ENCODE assay signal across 1 cellular context in genomic region chr17:82295472-82295814, GRCh38.
TF ChIP-seq lines count a peak whose summit lies in the region.

No MANE protein-coding gene starts in this region.

TF ChIP-seq in HepG2, 621 proteins besides CTCF, POLR2A, EP300 and RAD21 (continued from another document and continues in another):
- TF ChIP-seq MAZ (IDR thresholded peaks at IDR 0.05; ENCODE audit: borderline replicate concordance, low read depth, low read length) = no peak
- no peak for TF ChIP-seq MAZ (CRISPR knock-in tag; IDR thresholded peaks at IDR 0.05; ENCODE audit: low read depth)
- TF ChIP-seq, protein P1, sequence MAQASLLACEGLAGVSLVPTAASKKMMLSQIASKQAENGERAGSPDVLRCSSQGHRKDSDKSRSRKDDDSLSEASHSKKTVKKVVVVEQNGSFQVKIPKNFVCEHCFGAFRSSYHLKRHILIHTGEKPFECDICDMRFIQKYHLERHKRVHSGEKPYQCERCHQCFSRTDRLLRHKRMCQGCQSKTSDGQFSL (CRISPR knock-in tag; IDR thresholded peaks at IDR 0.05) = no peak
- TF ChIP-seq HIVEP1 (CRISPR knock-in tag; IDR thresholded peaks at IDR 0.05) = no peak
- no peak for TF ChIP-seq ZNF704 (CRISPR knock-in tag; IDR thresholded peaks at IDR 0.05; ENCODE audit: borderline replicate concordance)
- peak; percentile 58; the same call in 1 of the 2 replicates for TF ChIP-seq FOXC1 (CRISPR knock-in tag; IDR thresholded peaks at IDR 0.05; ENCODE audit: borderline replicate concordance)
- no peak for TF ChIP-seq ZUFSP (CRISPR knock-in tag; IDR thresholded peaks at IDR 0.05; ENCODE audit: borderline replicate concordance)
- TF ChIP-seq ZNF546 (CRISPR knock-in tag; conservative IDR thresholded peaks at IDR 0.05) = no peak
- TF ChIP-seq ZNF136 (CRISPR knock-in tag; IDR thresholded peaks at IDR 0.05; ENCODE audit: low read depth) = no peak
- TF ChIP-seq NR2F2 (IDR thresholded peaks at IDR 0.05; ENCODE audit: borderline replicate concordance, low read depth) = no peak
- TF ChIP-seq, protein P2, sequence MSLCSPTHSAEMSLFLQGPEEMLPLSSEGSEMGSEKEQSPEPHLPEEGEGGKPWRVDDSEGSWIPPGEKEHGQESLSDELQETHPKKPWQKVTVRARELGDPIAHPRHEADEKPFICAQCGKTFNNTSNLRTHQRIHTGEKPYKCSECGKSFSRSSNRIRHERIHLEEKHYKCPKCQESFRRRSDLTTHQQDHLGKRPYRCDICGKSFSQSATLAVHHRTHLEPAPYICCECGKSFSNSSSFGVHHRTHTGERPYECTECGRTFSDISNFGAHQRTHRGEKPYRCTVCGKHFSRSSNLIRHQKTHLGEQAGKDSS (CRISPR knock-in tag; IDR thresholded peaks at IDR 0.05; ENCODE audit: borderline replicate concordance, low read depth) = no peak
- no peak for TF ChIP-seq KLF15 (CRISPR knock-in tag; IDR thresholded peaks at IDR 0.05; ENCODE audit: borderline replicate concordance)
- no peak for TF ChIP-seq BRD4 (CRISPR knock-in tag; IDR thresholded peaks at IDR 0.05)
- no peak for TF ChIP-seq NCOA5 (CRISPR knock-in tag; IDR thresholded peaks at IDR 0.05)
- TF ChIP-seq, protein P3, sequence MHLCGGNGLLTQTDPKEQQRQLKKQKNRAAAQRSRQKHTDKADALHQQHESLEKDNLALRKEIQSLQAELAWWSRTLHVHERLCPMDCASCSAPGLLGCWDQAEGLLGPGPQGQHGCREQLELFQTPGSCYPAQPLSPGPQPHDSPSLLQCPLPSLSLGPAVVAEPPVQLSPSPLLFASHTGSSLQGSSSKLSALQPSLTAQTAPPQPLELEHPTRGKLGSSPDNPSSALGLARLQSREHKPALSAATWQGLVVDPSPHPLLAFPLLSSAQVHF (CRISPR knock-in tag; IDR thresholded peaks at IDR 0.05) = no peak
- TF ChIP-seq ZNF18 (CRISPR knock-in tag; IDR thresholded peaks at IDR 0.05; ENCODE audit: insufficient replicate concordance) = no peak
- TF ChIP-seq TFAP4 (IDR thresholded peaks at IDR 0.05; ENCODE audit: borderline replicate concordance, low read depth) = no peak
- TF ChIP-seq, protein P4, sequence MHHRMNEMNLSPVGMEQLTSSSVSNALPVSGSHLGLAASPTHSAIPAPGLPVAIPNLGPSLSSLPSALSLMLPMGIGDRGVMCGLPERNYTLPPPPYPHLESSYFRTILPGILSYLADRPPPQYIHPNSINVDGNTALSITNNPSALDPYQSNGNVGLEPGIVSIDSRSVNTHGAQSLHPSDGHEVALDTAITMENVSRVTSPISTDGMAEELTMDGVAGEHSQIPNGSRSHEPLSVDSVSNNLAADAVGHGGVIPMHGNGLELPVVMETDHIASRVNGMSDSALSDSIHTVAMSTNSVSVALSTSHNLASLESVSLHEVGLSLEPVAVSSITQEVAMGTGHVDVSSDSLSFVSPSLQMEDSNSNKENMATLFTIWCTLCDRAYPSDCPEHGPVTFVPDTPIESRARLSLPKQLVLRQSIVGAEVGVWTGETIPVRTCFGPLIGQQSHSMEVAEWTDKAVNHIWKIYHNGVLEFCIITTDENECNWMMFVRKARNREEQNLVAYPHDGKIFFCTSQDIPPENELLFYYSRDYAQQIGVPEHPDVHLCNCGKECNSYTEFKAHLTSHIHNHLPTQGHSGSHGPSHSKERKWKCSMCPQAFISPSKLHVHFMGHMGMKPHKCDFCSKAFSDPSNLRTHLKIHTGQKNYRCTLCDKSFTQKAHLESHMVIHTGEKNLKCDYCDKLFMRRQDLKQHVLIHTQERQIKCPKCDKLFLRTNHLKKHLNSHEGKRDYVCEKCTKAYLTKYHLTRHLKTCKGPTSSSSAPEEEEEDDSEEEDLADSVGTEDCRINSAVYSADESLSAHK (CRISPR knock-in tag; IDR thresholded peaks at IDR 0.05; ENCODE audit: borderline replicate concordance) = no peak
- no peak for TF ChIP-seq PLRG1 (conservative IDR thresholded peaks at IDR 0.05)
- TF ChIP-seq ZNF484 (CRISPR knock-in tag; IDR thresholded peaks at IDR 0.05; ENCODE audit: borderline replicate concordance, low read depth) = no peak
- TF ChIP-seq MEIS2 (CRISPR knock-in tag; IDR thresholded peaks at IDR 0.05) = no peak
- TF ChIP-seq, protein P5, sequence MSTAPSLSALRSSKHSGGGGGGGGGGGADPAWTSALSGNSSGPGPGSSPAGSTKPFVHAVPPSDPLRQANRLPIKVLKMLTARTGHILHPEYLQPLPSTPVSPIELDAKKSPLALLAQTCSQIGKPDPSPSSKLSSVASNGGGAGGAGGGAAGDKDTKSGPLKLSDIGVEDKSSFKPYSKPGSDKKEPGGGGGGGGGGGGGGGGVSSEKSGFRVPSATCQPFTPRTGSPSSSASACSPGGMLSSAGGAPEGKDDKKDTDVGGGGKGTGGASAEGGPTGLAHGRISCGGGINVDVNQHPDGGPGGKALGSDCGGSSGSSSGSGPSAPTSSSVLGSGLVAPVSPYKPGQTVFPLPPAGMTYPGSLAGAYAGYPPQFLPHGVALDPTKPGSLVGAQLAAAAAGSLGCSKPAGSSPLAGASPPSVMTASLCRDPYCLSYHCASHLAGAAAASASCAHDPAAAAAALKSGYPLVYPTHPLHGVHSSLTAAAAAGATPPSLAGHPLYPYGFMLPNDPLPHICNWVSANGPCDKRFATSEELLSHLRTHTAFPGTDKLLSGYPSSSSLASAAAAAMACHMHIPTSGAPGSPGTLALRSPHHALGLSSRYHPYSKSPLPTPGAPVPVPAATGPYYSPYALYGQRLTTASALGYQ (CRISPR knock-in tag; IDR thresholded peaks at IDR 0.05) = no peak
- TF ChIP-seq, protein P6, sequence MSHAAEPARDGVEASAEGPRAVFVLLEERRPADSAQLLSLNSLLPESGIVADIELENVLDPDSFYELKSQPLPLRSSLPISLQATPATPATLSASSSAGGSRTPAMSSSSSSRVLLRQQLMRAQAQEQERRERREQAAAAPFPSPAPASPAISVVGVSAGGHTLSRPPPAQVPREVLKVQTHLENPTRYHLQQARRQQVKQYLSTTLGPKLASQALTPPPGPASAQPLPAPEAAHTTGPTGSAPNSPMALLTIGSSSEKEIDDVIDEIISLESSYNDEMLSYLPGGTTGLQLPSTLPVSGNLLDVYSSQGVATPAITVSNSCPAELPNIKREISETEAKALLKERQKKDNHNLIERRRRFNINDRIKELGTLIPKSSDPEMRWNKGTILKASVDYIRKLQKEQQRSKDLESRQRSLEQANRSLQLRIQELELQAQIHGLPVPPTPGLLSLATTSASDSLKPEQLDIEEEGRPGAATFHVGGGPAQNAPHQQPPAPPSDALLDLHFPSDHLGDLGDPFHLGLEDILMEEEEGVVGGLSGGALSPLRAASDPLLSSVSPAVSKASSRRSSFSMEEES (CRISPR knock-in tag; IDR thresholded peaks at IDR 0.05) = no peak
- no peak for TF ChIP-seq ZXDC (CRISPR knock-in tag; IDR thresholded peaks at IDR 0.05)
- no peak for TF ChIP-seq PHF8 (CRISPR knock-in tag; IDR thresholded peaks at IDR 0.05)
- no peak for TF ChIP-seq CREM (IDR thresholded peaks at IDR 0.05)
- no peak for TF ChIP-seq CREM (CRISPR knock-in tag; IDR thresholded peaks at IDR 0.05)
- no peak for TF ChIP-seq HHEX (CRISPR knock-in tag; IDR thresholded peaks at IDR 0.05)
- TF ChIP-seq ZNF777 (CRISPR knock-in tag; IDR thresholded peaks at IDR 0.05) = no peak
- no peak for TF ChIP-seq ZNF563 (CRISPR knock-in tag; IDR thresholded peaks at IDR 0.05)
- TF ChIP-seq, protein P7, sequence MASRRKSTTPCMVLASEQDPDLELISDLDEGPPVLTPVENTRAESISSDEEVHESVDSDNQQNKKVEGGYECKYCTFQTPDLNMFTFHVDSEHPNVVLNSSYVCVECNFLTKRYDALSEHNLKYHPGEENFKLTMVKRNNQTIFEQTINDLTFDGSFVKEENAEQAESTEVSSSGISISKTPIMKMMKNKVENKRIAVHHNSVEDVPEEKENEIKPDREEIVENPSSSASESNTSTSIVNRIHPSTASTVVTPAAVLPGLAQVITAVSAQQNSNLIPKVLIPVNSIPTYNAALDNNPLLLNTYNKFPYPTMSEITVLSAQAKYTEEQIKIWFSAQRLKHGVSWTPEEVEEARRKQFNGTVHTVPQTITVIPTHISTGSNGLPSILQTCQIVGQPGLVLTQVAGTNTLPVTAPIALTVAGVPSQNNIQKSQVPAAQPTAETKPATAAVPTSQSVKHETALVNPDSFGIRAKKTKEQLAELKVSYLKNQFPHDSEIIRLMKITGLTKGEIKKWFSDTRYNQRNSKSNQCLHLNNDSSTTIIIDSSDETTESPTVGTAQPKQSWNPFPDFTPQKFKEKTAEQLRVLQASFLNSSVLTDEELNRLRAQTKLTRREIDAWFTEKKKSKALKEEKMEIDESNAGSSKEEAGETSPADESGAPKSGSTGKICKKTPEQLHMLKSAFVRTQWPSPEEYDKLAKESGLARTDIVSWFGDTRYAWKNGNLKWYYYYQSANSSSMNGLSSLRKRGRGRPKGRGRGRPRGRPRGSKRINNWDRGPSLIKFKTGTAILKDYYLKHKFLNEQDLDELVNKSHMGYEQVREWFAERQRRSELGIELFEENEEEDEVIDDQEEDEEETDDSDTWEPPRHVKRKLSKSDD (CRISPR knock-in tag; IDR thresholded peaks at IDR 0.05; ENCODE audit: low read depth) = no peak
- no peak for TF ChIP-seq CAMTA2 (CRISPR knock-in tag; IDR thresholded peaks at IDR 0.05; ENCODE audit: borderline replicate concordance)
- TF ChIP-seq MNT (IDR thresholded peaks at IDR 0.05) = no peak
